Comparison of ENCODE assay signal across 1 cellular context in the genomic region with DNA sequence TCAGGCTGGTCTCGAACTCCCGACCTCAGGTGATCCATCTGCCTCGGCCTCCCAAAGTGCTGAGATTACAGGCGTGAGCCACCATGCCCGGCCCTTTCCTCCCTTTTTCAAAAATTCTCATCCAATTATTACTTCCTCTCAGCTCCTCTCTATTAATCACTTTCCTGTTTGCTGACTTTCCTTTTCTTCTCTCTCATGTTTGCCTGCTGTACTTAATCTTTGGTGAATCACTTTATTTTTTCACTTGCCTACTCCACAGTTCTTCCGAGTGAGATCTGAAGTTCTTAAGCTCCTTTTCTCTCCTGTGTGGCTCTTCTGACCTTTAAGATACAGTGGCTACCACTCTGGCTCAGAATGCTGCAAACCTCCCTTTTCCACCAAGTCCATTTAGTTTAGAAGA.
TF ChIP-seq lines count a peak whose summit lies in the region.

No MANE protein-coding gene starts in this region.

TF ChIP-seq in IMR-90, 13 proteins besides CTCF, POLR2A, EP300 and RAD21:
- TF ChIP-seq, protein P1, sequence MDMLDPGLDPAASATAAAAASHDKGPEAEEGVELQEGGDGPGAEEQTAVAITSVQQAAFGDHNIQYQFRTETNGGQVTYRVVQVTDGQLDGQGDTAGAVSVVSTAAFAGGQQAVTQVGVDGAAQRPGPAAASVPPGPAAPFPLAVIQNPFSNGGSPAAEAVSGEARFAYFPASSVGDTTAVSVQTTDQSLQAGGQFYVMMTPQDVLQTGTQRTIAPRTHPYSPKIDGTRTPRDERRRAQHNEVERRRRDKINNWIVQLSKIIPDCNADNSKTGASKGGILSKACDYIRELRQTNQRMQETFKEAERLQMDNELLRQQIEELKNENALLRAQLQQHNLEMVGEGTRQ (IDR thresholded peaks at IDR 0.05; ENCODE audit: low read depth, low read length), result no peak
- TF ChIP-seq CEBPB (IDR thresholded peaks at IDR 0.05; ENCODE audit: low read depth, low read length) (no peak), BHLHE40 (IDR thresholded peaks at IDR 0.05; ENCODE audit: low read depth, low read length) (no peak), MXI1 (IDR thresholded peaks at IDR 0.05; ENCODE audit: borderline replicate concordance, low read depth, low read length) (no peak), SMC3 (IDR thresholded peaks at IDR 0.05; ENCODE audit: low read depth, low read length) (no peak)
- TF ChIP-seq, protein P2, sequence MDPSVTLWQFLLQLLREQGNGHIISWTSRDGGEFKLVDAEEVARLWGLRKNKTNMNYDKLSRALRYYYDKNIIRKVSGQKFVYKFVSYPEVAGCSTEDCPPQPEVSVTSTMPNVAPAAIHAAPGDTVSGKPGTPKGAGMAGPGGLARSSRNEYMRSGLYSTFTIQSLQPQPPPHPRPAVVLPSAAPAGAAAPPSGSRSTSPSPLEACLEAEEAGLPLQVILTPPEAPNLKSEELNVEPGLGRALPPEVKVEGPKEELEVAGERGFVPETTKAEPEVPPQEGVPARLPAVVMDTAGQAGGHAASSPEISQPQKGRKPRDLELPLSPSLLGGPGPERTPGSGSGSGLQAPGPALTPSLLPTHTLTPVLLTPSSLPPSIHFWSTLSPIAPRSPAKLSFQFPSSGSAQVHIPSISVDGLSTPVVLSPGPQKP (IDR thresholded peaks at IDR 0.05; ENCODE audit: borderline replicate concordance, low read depth, low read length), result no peak
TF ChIP-seq in IMR-90: peak in this region for 0.
